ENCODE assay signal across 12 cellular contexts in genomic region chr4:15753786-15754185, GRCh38. TPM values are rescaled to one million over a fixed set of nuclear protein-coding genes. Genes with fewer than 3 reads are reported as not detected.
DNase-seq lines count a peak whose midpoint lies in the region; ATAC-seq and TF ChIP-seq lines count a peak whose summit lies in the region.
"Had no signal": no experiment of that assay in that cellular context is flagged by ENCODE, and none has a peak within 500 bp of the region (broad histone marks: within the 10 kb centered on the region; RNA-seq: fewer than 3 reads in every experiment).

No MANE protein-coding gene starts in this region.

- CTCF ChIA-PET in MCF 10A (lab: Yijun Ruan, JAX): interaction anchor here (1.4 kb wide), 1 partner anchor 128 kb away, joined by 3 read pairs; no protein-coding TSS in a partner anchor

- H3K9me3 ChIP-seq in breast epithelium (peaks cover 0 to 6% of the 10 kb centered on the region in 2 donors), right cardiac atrium (ENCODE audit: control insufficient read depth, low read length) (no peaks in the 10 kb centered on the region), uterus (no peaks in the 10 kb centered on the region)
- H3K9me3 ChIP-seq: suprapubic skin had no signal

- ATAC-seq in right cardiac atrium (peak; percentile 91 to 98), HG02840 (IDR thresholded peaks at IDR 0.05; ENCODE audit: low FRiP score, unreplicated experiment) (no peak), HG03460 (IDR thresholded peaks at IDR 0.05; ENCODE audit: unreplicated experiment) (no peak)

- H3K36me3 ChIP-seq in breast epithelium (no peaks in the 10 kb centered on the region), uterus (no peaks in the 10 kb centered on the region)
- H3K36me3 ChIP-seq: suprapubic skin had no signal

- TF ChIP-seq POLR2A in breast epithelium (IDR thresholded peaks at IDR 0.05): no peak
- TF ChIP-seq POLR2A in uterus (IDR thresholded peaks at IDR 0.05): no peak

- no peak overlapping the region for H3K27ac Mint-ChIP-seq in MCF 10A (ENCODE audit: low read depth, unreplicated experiment)
- H3K27ac Mint-ChIP-seq in activated T-helper 2 cell treated with anti-CD3 and anti-CD28 coated beads, Interferon-gamma antibody, Interleukin-2, Interleukin-4, amounts not matched to agents 10 μg/mL and 5 μg/mL and 100 μg/mL, durations not matched to agents 14 hours and 24 hours and 36 hours: peak overlapping the region; percentile 96

- no peaks in the 10 kb centered on the region for H3K27me3 ChIP-seq in breast epithelium
- no peaks in the 10 kb centered on the region for H3K27me3 ChIP-seq in right cardiac atrium (ENCODE audit: control insufficient read depth, insufficient read depth)
- no peaks in the 10 kb centered on the region for H3K27me3 ChIP-seq in uterus
- H3K27me3 ChIP-seq: suprapubic skin had no signal

- H3K4me1 Mint-ChIP-seq in MCF 10A (ENCODE audit: insufficient read depth, unreplicated experiment): peaks cover 5% of the 10 kb centered on the region
- H3K4me1 Mint-ChIP-seq in activated T-helper 2 cell treated with anti-CD3 and anti-CD28 coated beads, Interferon-gamma antibody, Interleukin-2, Interleukin-4, amounts not matched to agents 10 μg/mL and 5 μg/mL and 100 μg/mL, durations not matched to agents 14 hours and 24 hours and 36 hours (ENCODE audit: low read depth): peaks cover 42% of the 10 kb centered on the region

- no TSS peak for BruUV-seq in MCF 10A (replicated peaks; lab: Mats Ljungman, UMichigan)

- intact Hi-C loops in MCF 10A (cut with micrococcal nuclease): no loop called here
- intact Hi-C loops in breast epithelium (cut with DNase I; ENCODE audit: low total_unique reads): no loop called here
- intact Hi-C loops in activated T-helper 2 cell treated with anti-CD3 and anti-CD28 coated beads, Interferon-gamma antibody, Interleukin-2, Interleukin-4, amounts not matched to agents 10 μg/mL and 5 μg/mL and 100 μg/mL, durations not matched to agents 14 hours and 24 hours and 36 hours (cut with micrococcal nuclease): loop anchor here (2.0 to 10.0 kb wide), 2 partner anchors 41 to 471 kb away; partner anchors contain the start of gene TAPT1
- intact Hi-C loops in right cardiac atrium (cut with DNase I): no loop called here
- intact Hi-C loops in uterus (cut with DNase I; ENCODE audit: low total_unique reads): no loop called here

- H3K9me3 Mint-ChIP-seq in MCF 10A (ENCODE audit: unreplicated experiment): no peaks in the 10 kb centered on the region
- peaks cover 11% of the 10 kb centered on the region for H3K9me3 Mint-ChIP-seq in activated T-helper 2 cell treated with anti-CD3 and anti-CD28 coated beads, Interferon-gamma antibody, Interleukin-2, Interleukin-4, amounts not matched to agents 10 μg/mL and 5 μg/mL and 100 μg/mL, durations not matched to agents 14 hours and 24 hours and 36 hours

- H3K36me3 Mint-ChIP-seq in MCF 10A (ENCODE audit: insufficient read depth, unreplicated experiment): no peaks in the 10 kb centered on the region
- peaks cover 6% of the 10 kb centered on the region for H3K36me3 Mint-ChIP-seq in activated T-helper 2 cell treated with anti-CD3 and anti-CD28 coated beads, Interferon-gamma antibody, Interleukin-2, Interleukin-4, amounts not matched to agents 10 μg/mL and 5 μg/mL and 100 μg/mL, durations not matched to agents 14 hours and 24 hours and 36 hours (ENCODE audit: low read depth)

- 35% methylated on average over 4 of the region's 4 CpGs for WGBS in right cardiac atrium

- H3K4me3 Mint-ChIP-seq in MCF 10A (ENCODE audit: unreplicated experiment): no peak overlapping the region
- peak overlapping the region; percentile 57 for H3K4me3 Mint-ChIP-seq in activated T-helper 2 cell treated with anti-CD3 and anti-CD28 coated beads, Interferon-gamma antibody, Interleukin-2, Interleukin-4, amounts not matched to agents 10 μg/mL and 5 μg/mL and 100 μg/mL, durations not matched to agents 14 hours and 24 hours and 36 hours (ENCODE audit: low read depth)

- TF ChIP-seq CTCF in MCF 10A (IDR thresholded peaks at IDR 0.05; ENCODE audit: unreplicated experiment): no peak
- TF ChIP-seq CTCF in breast epithelium (IDR thresholded peaks at IDR 0.05): no peak
- TF ChIP-seq CTCF in uterus (IDR thresholded peaks at IDR 0.05): no peak

- POLR2A ChIA-PET in MCF 10A (lab: Yijun Ruan, JAX): interaction anchor here (1.2 kb wide), 1 partner anchor 10 kb away, joined by 4 read pairs; no protein-coding TSS in a partner anchor

- H3K27me3 Mint-ChIP-seq in MCF 10A (ENCODE audit: insufficient read depth, unreplicated experiment): no peaks in the 10 kb centered on the region
- H3K27me3 Mint-ChIP-seq in activated T-helper 2 cell treated with anti-CD3 and anti-CD28 coated beads, Interferon-gamma antibody, Interleukin-2, Interleukin-4, amounts not matched to agents 10 μg/mL and 5 μg/mL and 100 μg/mL, durations not matched to agents 14 hours and 24 hours and 36 hours (ENCODE audit: low read depth): no peaks in the 10 kb centered on the region

- DNase-seq in MCF 10A (ENCODE audit: unreplicated experiment): peak; percentile 16
- no peak for DNase-seq in breast epithelium (ENCODE audit: low spot score in 2 of 2)
- DNase-seq in activated T-helper 2 cell treated with anti-CD3 and anti-CD28 coated beads, Interferon-gamma antibody, Interleukin-2, Interleukin-4, amounts not matched to agents 10 μg/mL and 5 μg/mL and 100 μg/mL, durations not matched to agents 14 hours and 24 hours and 36 hours (ENCODE audit: low spot score): no peak
- peak; percentile 73 to 85 (median 83) for DNase-seq in right cardiac atrium
- DNase-seq in uterus: peak; percentile 28 to 31
- no peak for DNase-seq in NCI-H748 treated with DMSO at 0.1 percent for 48 hours (lab: John Stamatoyannopoulos, UW)
- DNase-seq: kidney glomerular epithelial cell, NCI-H2107 had no signal

- H3K4me1 ChIP-seq in breast epithelium (no peaks in the 10 kb centered on the region), right cardiac atrium (ENCODE audit: control insufficient read depth, insufficient read depth, low read length) (no peaks in the 10 kb centered on the region), uterus (no peaks in the 10 kb centered on the region)
- H3K4me1 ChIP-seq: suprapubic skin had no signal

- no peak overlapping the region for H3K4me3 ChIP-seq in breast epithelium
- H3K4me3 ChIP-seq in right cardiac atrium (ENCODE audit: low read length): no peak overlapping the region
- H3K4me3 ChIP-seq in uterus: no peak overlapping the region
- H3K4me3 ChIP-seq: suprapubic skin had no signal

- H3K27ac ChIP-seq in breast epithelium: no peak overlapping the region
- H3K27ac ChIP-seq in right cardiac atrium (ENCODE audit: low read length): peak overlapping the region; percentile 45
- no peak overlapping the region for H3K27ac ChIP-seq in uterus
- H3K27ac ChIP-seq: suprapubic skin had no signal

RNA-seq across cellular contexts. Expression of gene CD38, which starts 24.3 kb away (rescaled TPM):
- total RNA-seq in MCF 10A (2022) (not detected in 2 replicates), breast epithelium (10 to 100 TPM in 1 of 3 donors, 1 to 10 TPM in 2; 2.0 to 47.2 (median 2.6) TPM), right cardiac atrium (10 to 100 TPM in 1 of 4 donors, 1 to 10 TPM in 3; 3.2 to 10.3 (median 5.8) TPM), uterus (1 to 10 TPM in 2 of 4 donors, under 1 TPM in 2; 0.26 to 4.6 (median 1.6) TPM)
- 75.3 and 87.1 TPM in 2 replicates for total RNA-seq in activated T-helper 2 cell treated with anti-CD3 and anti-CD28 coated beads, Interferon-gamma antibody, Interleukin-2, Interleukin-4, amounts not matched to agents 10 μg/mL and 5 μg/mL and 100 μg/mL, durations not matched to agents 14 hours and 24 hours and 36 hours
- polyA plus RNA-seq in right cardiac atrium: 3.5 TPM
- total RNA-seq: fibroblast of lung had no signal

RNA-seq across cellular contexts. Expression of gene BST1, which starts 50.9 kb away (rescaled TPM):
- total RNA-seq in MCF 10A (2022): 0.93 and 1.1 TPM in 2 replicates
- 10 to 100 TPM in 1 of 3 donors, 1 to 10 TPM in 2; 6.4 to 16.6 (median 7.5) TPM for total RNA-seq in breast epithelium
- total RNA-seq in activated T-helper 2 cell treated with anti-CD3 and anti-CD28 coated beads, Interferon-gamma antibody, Interleukin-2, Interleukin-4, amounts not matched to agents 10 μg/mL and 5 μg/mL and 100 μg/mL, durations not matched to agents 14 hours and 24 hours and 36 hours: 0.50 and 1.8 TPM in 2 replicates
- total RNA-seq in right cardiac atrium: 10 to 100 TPM in 1 of 4 donors, 1 to 10 TPM in 3; 6.3 to 10.9 (median 8.2) TPM
- polyA plus RNA-seq in right cardiac atrium: 9.8 TPM
- 10 to 100 TPM in 1 of 4 donors, 1 to 10 TPM in 2, not detected in 1; 1.5 to 11.4 (median 7.7) TPM for total RNA-seq in uterus

Comparison
In these comparisons a context has a peak if more than half of its experiments do, and no peak if none do; other contexts are left out.
1. DNase-seq: peak in MCF 10A (single experiment), right cardiac atrium (3 of 3) and uterus (2 of 2); none in breast epithelium (0 of 2), activated T-helper 2 cell treated with anti-CD3 and anti-CD28 coated beads, Interferon-gamma antibody, Interleukin-2, Interleukin-4, amounts not matched to agents 10 μg/mL and 5 μg/mL and 100 μg/mL, durations not matched to agents 14 hours and 24 hours and 36 hours (single experiment) and NCI-H748 treated with DMSO at 0.1 percent for 48 hours (single experiment).
2. ATAC-seq: peak in right cardiac atrium (2 of 2); none in HG02840 (single experiment) and HG03460 (single experiment).